2 cellular contexts compared by ENCODE assay signal in the genomic region with DNA sequence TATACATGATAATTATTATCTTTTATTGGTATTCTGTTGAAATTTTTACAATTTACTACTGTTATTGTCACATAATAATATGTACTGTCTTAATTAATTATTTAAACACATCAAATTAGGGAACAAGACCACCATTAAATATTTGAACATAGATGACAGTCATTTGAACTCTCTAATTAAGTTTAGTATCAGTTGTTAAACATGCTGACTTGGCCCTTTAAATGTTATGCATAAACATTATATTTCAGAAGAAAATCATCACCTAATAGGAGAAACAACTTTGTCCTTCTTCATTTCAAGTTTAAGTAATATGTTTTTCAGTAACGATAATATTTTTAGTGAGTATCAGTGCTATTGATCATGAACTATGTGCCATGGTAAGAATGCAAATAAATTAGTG.
TF ChIP-seq lines count a peak whose summit lies in the region.

No MANE protein-coding gene starts in this region.

TF ChIP-seq in SK-N-SH, 30 proteins besides CTCF, POLR2A, EP300 and RAD21 (continued from another document):
- no peak for TF ChIP-seq ZBTB33 (IDR thresholded peaks at IDR 0.05; ENCODE audit: borderline replicate concordance, low read depth)
- TF ChIP-seq JUND (IDR thresholded peaks at IDR 0.05): no peak
- no peak for TF ChIP-seq MXI1 (IDR thresholded peaks at IDR 0.05; ENCODE audit: low read depth, low read length)
- TF ChIP-seq, protein P1, sequence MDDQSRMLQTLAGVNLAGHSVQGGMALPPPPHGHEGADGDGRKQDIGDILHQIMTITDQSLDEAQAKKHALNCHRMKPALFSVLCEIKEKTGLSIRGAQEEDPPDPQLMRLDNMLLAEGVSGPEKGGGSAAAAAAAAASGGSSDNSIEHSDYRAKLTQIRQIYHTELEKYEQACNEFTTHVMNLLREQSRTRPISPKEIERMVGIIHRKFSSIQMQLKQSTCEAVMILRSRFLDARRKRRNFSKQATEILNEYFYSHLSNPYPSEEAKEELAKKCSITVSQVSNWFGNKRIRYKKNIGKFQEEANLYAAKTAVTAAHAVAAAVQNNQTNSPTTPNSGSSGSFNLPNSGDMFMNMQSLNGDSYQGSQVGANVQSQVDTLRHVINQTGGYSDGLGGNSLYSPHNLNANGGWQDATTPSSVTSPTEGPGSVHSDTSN (IDR thresholded peaks at IDR 0.05): no peak
- no peak for TF ChIP-seq FOXJ3 (CRISPR knock-in tag; IDR thresholded peaks at IDR 0.05)
- no peak for TF ChIP-seq RXRA (IDR thresholded peaks at IDR 0.05; ENCODE audit: borderline replicate concordance, low read depth)
- no peak for TF ChIP-seq FOXM1 (IDR thresholded peaks at IDR 0.05; ENCODE audit: low read depth)
- TF ChIP-seq SMC3 (IDR thresholded peaks at IDR 0.05; ENCODE audit: low read depth, low read length): no peak
- TF ChIP-seq ELF1 (IDR thresholded peaks at IDR 0.05): no peak
- no peak for TF ChIP-seq GATA2 (CRISPR knock-in tag; IDR thresholded peaks at IDR 0.05)
- TF ChIP-seq SIN3A (IDR thresholded peaks at IDR 0.05; ENCODE audit: borderline replicate concordance, low read depth, low read length): no peak
- no peak for TF ChIP-seq YY1 (IDR thresholded peaks at IDR 0.05; ENCODE audit: low read depth)
- no peak for TF ChIP-seq USF1 (IDR thresholded peaks at IDR 0.05; ENCODE audit: borderline replicate concordance, low read depth)
- no peak for TF ChIP-seq GABPA (IDR thresholded peaks at IDR 0.05; ENCODE audit: low read depth)
- no peak for TF ChIP-seq IRF3 (IDR thresholded peaks at IDR 0.05; ENCODE audit: low read depth, low read length)
- no peak for TF ChIP-seq MAX (IDR thresholded peaks at IDR 0.05; ENCODE audit: low read depth)

TF ChIP-seq in SK-N-SH treated with all-trans-retinoic acid at 6 μM for 48 hours, 23 proteins besides CTCF, POLR2A, EP300 and RAD21 (continued from another document):
- TF ChIP-seq ZC3H10 (CRISPR knock-in tag; IDR thresholded peaks at IDR 0.05) (no peak), TOX (CRISPR knock-in tag; IDR thresholded peaks at IDR 0.05; ENCODE audit: borderline replicate concordance) (no peak), ZNF70 (CRISPR knock-in tag; IDR thresholded peaks at IDR 0.05) (no peak), ARNTL (CRISPR knock-in tag; IDR thresholded peaks at IDR 0.05; ENCODE audit: borderline replicate concordance, low read depth) (no peak), CSDC2 (CRISPR knock-in tag; IDR thresholded peaks at IDR 0.05) (no peak), ZFP30 (CRISPR knock-in tag; IDR thresholded peaks at IDR 0.05) (no peak), GLIS3 (CRISPR knock-in tag; IDR thresholded peaks at IDR 0.05) (no peak), POU6F1 (CRISPR knock-in tag; IDR thresholded peaks at IDR 0.05; ENCODE audit: borderline replicate concordance, low read depth) (no peak), ZFP3 (CRISPR knock-in tag; IDR thresholded peaks at IDR 0.05) (no peak)
- TF ChIP-seq, protein P2, sequence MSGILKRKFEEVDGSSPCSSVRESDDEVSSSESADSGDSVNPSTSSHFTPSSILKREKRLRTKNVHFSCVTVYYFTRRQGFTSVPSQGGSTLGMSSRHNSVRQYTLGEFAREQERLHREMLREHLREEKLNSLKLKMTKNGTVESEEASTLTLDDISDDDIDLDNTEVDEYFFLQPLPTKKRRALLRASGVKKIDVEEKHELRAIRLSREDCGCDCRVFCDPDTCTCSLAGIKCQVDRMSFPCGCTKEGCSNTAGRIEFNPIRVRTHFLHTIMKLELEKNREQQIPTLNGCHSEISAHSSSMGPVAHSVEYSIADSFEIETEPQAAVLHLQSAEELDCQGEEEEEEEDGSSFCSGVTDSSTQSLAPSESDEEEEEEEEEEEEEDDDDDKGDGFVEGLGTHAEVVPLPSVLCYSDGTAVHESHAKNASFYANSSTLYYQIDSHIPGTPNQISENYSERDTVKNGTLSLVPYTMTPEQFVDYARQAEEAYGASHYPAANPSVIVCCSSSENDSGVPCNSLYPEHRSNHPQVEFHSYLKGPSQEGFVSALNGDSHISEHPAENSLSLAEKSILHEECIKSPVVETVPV (CRISPR knock-in tag; IDR thresholded peaks at IDR 0.05): no peak
